In the genomic region with DNA sequence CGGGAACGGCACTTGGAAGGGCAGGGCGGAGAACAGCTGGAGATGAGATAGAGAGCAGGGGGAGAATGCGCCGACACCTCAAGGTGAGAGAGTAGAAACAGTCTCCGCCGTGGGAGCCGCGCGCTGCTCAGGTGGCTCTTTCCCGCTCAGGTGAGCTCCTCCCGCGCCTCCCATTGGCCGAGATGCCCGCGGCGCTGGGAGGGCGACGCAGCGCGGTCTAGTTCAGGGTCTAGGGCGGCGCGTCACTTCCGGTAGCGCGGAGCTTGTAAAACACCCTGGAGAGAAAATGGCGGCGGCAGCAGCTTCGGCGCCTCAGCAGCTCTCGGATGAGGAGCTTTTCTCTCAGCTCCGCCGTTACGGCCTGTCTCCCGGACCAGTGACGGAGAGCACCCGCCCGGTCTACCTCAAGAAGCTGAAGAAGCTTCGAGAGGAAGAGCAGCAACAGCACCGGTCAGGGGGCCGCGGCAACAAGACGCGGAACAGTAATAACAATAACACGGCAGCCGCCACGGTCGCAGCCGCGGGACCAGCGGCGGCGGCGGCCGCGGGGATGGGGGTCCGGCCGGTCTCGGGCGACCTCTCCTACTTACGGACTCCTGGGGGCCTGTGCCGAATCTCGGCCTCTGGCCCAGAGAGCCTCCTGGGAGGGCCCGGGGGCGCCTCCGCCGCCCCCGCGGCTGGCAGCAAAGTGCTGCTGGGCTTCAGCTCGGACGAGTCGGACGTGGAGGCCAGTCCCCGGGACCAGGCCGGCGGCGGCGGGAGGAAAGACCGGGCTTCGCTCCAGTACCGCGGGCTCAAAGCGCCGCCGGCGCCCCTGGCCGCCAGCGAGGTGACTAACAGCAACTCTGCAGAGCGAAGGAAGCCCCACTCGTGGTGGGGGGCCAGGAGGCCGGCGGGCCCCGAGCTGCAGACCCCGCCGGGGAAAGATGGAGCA, we compare ENCODE assay signal across 1 cellular context.
TF ChIP-seq lines count a peak whose summit lies in the region.

A gene (plus strand): TSS at position 273 of the 934 bp plus-strand sequence. CDS start 14 bp downstream, at position 287.

TF ChIP-seq in K562, 482 proteins besides CTCF, POLR2A, EP300 and RAD21 (continued from another document and continues in another):
- no peak for TF ChIP-seq NFXL1 (CRISPR knock-in tag; IDR thresholded peaks at IDR 0.05)
- TF ChIP-seq SMAD1 (IDR thresholded peaks at IDR 0.05; ENCODE audit: low read depth, low read length, partially characterized antibody): peak; percentile 55
- TF ChIP-seq BRD9 (IDR thresholded peaks at IDR 0.05; ENCODE audit: low read depth, partially characterized antibody): peak; percentile 20
- TF ChIP-seq ZNF408 (CRISPR knock-in tag; IDR thresholded peaks at IDR 0.05; ENCODE audit: low read depth): no peak
- TF ChIP-seq, protein P1, sequence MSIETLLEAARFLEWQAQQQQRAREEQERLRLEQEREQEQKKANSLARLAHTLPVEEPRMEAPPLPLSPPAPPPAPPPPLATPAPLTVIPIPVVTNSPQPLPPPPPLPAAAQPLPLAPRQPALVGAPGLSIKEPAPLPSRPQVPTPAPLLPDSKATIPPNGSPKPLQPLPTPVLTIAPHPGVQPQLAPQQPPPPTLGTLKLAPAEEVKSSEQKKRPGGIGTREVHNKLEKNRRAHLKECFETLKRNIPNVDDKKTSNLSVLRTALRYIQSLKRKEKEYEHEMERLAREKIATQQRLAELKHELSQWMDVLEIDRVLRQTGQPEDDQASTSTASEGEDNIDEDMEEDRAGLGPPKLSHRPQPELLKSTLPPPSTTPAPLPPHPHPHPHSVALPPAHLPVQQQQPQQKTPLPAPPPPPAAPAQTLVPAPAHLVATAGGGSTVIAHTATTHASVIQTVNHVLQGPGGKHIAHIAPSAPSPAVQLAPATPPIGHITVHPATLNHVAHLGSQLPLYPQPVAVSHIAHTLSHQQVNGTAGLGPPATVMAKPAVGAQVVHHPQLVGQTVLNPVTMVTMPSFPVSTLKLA (conservative IDR thresholded peaks at IDR 0.05): peak in 1 of 2 experiments; percentile 66; a peak in 1 of 4 replicates
- TF ChIP-seq, protein P2, sequence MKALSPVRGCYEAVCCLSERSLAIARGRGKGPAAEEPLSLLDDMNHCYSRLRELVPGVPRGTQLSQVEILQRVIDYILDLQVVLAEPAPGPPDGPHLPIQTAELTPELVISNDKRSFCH (CRISPR knock-in tag; IDR thresholded peaks at IDR 0.05): no peak
- TF ChIP-seq, protein P2 (tag; IDR thresholded peaks at IDR 0.05): no peak; the same call in 1 of the 2 replicates
- TF ChIP-seq GABPA (tag; conservative IDR thresholded peaks at IDR 0.05; ENCODE audit: low read depth): peak; percentile 94
- no peak for TF ChIP-seq ZBTB8A (IDR thresholded peaks at IDR 0.05; ENCODE audit: partially characterized antibody)
- TF ChIP-seq ZNF445 (CRISPR knock-in tag; IDR thresholded peaks at IDR 0.05; ENCODE audit: low read depth): no peak
- TF ChIP-seq TEAD1 (CRISPR knock-in tag; IDR thresholded peaks at IDR 0.05): peak in 1 of 2 experiments; percentile 93; a peak in 2 of 4 replicates
- TF ChIP-seq RB1 (IDR thresholded peaks at IDR 0.05; ENCODE audit: low read depth): peak; percentile 92; the same call in 1 of the 2 replicates
- TF ChIP-seq, protein P3, sequence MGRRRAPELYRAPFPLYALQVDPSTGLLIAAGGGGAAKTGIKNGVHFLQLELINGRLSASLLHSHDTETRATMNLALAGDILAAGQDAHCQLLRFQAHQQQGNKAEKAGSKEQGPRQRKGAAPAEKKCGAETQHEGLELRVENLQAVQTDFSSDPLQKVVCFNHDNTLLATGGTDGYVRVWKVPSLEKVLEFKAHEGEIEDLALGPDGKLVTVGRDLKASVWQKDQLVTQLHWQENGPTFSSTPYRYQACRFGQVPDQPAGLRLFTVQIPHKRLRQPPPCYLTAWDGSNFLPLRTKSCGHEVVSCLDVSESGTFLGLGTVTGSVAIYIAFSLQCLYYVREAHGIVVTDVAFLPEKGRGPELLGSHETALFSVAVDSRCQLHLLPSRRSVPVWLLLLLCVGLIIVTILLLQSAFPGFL (CRISPR knock-in tag; IDR thresholded peaks at IDR 0.05): peak; percentile 62; the same call in 1 of the 2 replicates
- TF ChIP-seq SAP30 (IDR thresholded peaks at IDR 0.05; ENCODE audit: borderline replicate concordance, insufficient read depth, low read depth, low read length, poor library complexity, severe bottlenecking): no peak
- TF ChIP-seq ZNF124 (CRISPR knock-in tag; IDR thresholded peaks at IDR 0.05): no peak
- peak; percentile 98 for TF ChIP-seq CREM (IDR thresholded peaks at IDR 0.05; ENCODE audit: low read depth)
- TF ChIP-seq SMARCB1 (IDR thresholded peaks at IDR 0.05; ENCODE audit: insufficient read length, low read depth): no peak
- TF ChIP-seq, protein P4, sequence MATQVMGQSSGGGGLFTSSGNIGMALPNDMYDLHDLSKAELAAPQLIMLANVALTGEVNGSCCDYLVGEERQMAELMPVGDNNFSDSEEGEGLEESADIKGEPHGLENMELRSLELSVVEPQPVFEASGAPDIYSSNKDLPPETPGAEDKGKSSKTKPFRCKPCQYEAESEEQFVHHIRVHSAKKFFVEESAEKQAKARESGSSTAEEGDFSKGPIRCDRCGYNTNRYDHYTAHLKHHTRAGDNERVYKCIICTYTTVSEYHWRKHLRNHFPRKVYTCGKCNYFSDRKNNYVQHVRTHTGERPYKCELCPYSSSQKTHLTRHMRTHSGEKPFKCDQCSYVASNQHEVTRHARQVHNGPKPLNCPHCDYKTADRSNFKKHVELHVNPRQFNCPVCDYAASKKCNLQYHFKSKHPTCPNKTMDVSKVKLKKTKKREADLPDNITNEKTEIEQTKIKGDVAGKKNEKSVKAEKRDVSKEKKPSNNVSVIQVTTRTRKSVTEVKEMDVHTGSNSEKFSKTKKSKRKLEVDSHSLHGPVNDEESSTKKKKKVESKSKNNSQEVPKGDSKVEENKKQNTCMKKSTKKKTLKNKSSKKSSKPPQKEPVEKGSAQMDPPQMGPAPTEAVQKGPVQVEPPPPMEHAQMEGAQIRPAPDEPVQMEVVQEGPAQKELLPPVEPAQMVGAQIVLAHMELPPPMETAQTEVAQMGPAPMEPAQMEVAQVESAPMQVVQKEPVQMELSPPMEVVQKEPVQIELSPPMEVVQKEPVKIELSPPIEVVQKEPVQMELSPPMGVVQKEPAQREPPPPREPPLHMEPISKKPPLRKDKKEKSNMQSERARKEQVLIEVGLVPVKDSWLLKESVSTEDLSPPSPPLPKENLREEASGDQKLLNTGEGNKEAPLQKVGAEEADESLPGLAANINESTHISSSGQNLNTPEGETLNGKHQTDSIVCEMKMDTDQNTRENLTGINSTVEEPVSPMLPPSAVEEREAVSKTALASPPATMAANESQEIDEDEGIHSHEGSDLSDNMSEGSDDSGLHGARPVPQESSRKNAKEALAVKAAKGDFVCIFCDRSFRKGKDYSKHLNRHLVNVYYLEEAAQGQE (CRISPR knock-in tag; IDR thresholded peaks at IDR 0.05; ENCODE audit: low read depth): 0 out of 2 replicates have a peak, but pooled peaks have one; percentile 69
- peak; percentile 42; the same call in 1 of the 2 replicates for TF ChIP-seq NFIC (IDR thresholded peaks at IDR 0.05)
- TF ChIP-seq ZNF316 (IDR thresholded peaks at IDR 0.05): no peak
- TF ChIP-seq, protein P5, sequence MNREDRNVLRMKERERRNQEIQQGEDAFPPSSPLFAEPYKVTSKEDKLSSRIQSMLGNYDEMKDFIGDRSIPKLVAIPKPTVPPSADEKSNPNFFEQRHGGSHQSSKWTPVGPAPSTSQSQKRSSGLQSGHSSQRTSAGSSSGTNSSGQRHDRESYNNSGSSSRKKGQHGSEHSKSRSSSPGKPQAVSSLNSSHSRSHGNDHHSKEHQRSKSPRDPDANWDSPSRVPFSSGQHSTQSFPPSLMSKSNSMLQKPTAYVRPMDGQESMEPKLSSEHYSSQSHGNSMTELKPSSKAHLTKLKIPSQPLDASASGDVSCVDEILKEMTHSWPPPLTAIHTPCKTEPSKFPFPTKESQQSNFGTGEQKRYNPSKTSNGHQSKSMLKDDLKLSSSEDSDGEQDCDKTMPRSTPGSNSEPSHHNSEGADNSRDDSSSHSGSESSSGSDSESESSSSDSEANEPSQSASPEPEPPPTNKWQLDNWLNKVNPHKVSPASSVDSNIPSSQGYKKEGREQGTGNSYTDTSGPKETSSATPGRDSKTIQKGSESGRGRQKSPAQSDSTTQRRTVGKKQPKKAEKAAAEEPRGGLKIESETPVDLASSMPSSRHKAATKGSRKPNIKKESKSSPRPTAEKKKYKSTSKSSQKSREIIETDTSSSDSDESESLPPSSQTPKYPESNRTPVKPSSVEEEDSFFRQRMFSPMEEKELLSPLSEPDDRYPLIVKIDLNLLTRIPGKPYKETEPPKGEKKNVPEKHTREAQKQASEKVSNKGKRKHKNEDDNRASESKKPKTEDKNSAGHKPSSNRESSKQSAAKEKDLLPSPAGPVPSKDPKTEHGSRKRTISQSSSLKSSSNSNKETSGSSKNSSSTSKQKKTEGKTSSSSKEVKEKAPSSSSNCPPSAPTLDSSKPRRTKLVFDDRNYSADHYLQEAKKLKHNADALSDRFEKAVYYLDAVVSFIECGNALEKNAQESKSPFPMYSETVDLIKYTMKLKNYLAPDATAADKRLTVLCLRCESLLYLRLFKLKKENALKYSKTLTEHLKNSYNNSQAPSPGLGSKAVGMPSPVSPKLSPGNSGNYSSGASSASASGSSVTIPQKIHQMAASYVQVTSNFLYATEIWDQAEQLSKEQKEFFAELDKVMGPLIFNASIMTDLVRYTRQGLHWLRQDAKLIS (CRISPR knock-in tag; IDR thresholded peaks at IDR 0.05): peak; percentile 82; the same call in 1 of the 2 replicates
- TF ChIP-seq CHD2 (IDR thresholded peaks at IDR 0.05; ENCODE audit: low read depth, low read length): 0 out of 2 replicates have a peak, but pooled peaks have one; percentile 14
- TF ChIP-seq SOX6 (IDR thresholded peaks at IDR 0.05): peak; percentile 34; the same call in 1 of the 2 replicates
- TF ChIP-seq, protein P6, sequence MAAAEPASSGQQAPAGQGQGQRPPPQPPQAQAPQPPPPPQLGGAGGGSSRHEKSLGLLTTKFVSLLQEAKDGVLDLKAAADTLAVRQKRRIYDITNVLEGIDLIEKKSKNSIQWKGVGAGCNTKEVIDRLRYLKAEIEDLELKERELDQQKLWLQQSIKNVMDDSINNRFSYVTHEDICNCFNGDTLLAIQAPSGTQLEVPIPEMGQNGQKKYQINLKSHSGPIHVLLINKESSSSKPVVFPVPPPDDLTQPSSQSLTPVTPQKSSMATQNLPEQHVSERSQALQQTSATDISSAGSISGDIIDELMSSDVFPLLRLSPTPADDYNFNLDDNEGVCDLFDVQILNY (CRISPR knock-in tag; IDR thresholded peaks at IDR 0.05): 0 out of 2 replicates have a peak, but pooled peaks have one; percentile 52
- TF ChIP-seq MAZ (CRISPR knock-in tag; conservative IDR thresholded peaks at IDR 0.05 in 1 of 2, IDR thresholded peaks at IDR 0.05 in 1 of 2): peak in 1 of 2 experiments; percentile 74; a peak in 3 of 4 replicates
- peak; percentile 16 for TF ChIP-seq RBM22 (IDR thresholded peaks at IDR 0.05; ENCODE audit: low read depth, low read length, poor library complexity, severe bottlenecking)
- no peak for TF ChIP-seq SRSF9 (IDR thresholded peaks at IDR 0.05; ENCODE audit: borderline replicate concordance, low read depth, low read length)
- no peak for TF ChIP-seq ZNF232 (CRISPR knock-in tag; IDR thresholded peaks at IDR 0.05)
- peak; percentile 65 for TF ChIP-seq MBD2 (IDR thresholded peaks at IDR 0.05; ENCODE audit: borderline replicate concordance, low read depth)
- TF ChIP-seq, protein P7, sequence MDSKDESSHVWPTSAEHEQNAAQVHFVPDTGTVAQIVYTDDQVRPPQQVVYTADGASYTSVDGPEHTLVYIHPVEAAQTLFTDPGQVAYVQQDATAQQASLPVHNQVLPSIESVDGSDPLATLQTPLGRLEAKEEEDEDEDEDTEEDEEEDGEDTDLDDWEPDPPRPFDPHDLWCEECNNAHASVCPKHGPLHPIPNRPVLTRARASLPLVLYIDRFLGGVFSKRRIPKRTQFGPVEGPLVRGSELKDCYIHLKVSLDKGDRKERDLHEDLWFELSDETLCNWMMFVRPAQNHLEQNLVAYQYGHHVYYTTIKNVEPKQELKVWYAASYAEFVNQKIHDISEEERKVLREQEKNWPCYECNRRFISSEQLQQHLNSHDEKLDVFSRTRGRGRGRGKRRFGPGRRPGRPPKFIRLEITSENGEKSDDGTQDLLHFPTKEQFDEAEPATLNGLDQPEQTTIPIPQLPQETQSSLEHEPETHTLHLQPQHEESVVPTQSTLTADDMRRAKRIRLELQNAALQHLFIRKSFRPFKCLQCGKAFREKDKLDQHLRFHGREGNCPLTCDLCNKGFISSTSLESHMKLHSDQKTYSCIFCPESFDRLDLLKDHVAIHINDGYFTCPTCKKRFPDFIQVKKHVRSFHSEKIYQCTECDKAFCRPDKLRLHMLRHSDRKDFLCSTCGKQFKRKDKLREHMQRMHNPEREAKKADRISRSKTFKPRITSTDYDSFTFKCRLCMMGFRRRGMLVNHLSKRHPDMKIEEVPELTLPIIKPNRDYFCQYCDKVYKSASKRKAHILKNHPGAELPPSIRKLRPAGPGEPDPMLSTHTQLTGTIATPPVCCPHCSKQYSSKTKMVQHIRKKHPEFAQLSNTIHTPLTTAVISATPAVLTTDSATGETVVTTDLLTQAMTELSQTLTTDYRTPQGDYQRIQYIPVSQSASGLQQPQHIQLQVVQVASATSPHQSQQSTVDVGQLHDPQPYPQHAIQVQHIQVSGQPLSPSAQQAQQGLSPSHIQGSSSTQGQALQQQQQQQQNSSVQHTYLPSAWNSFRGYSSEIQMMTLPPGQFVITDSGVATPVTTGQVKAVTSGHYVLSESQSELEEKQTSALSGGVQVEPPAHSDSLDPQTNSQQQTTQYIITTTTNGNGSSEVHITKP (IDR thresholded peaks at IDR 0.05; ENCODE audit: partially characterized antibody): peak; percentile 56
- TF ChIP-seq, protein P8, sequence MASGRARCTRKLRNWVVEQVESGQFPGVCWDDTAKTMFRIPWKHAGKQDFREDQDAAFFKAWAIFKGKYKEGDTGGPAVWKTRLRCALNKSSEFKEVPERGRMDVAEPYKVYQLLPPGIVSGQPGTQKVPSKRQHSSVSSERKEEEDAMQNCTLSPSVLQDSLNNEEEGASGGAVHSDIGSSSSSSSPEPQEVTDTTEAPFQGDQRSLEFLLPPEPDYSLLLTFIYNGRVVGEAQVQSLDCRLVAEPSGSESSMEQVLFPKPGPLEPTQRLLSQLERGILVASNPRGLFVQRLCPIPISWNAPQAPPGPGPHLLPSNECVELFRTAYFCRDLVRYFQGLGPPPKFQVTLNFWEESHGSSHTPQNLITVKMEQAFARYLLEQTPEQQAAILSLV (tag; IDR thresholded peaks at IDR 0.05): no peak
- TF ChIP-seq, protein P9, sequence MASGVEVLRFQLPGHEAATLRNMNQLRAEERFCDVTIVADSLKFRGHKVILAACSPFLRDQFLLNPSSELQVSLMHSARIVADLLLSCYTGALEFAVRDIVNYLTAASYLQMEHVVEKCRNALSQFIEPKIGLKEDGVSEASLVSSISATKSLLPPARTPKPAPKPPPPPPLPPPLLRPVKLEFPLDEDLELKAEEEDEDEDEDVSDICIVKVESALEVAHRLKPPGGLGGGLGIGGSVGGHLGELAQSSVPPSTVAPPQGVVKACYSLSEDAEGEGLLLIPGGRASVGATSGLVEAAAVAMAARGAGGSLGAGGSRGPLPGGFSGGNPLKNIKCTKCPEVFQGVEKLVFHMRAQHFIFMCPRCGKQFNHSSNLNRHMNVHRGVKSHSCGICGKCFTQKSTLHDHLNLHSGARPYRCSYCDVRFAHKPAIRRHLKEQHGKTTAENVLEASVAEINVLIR (CRISPR knock-in tag; IDR thresholded peaks at IDR 0.05): peak; percentile 86
- TF ChIP-seq GTF2F1 (IDR thresholded peaks at IDR 0.05; ENCODE audit: low read depth, low read length): peak; percentile 40; the same call in 1 of the 2 replicates
- TF ChIP-seq HCFC1 (IDR thresholded peaks at IDR 0.05; ENCODE audit: low read depth, low read length): peak; percentile 69
- 0 out of 2 replicates have a peak, but pooled peaks have one; percentile 16 for TF ChIP-seq ZFPM2 (CRISPR knock-in tag; IDR thresholded peaks at IDR 0.05)
- no peak for TF ChIP-seq FUS (optimal IDR thresholded peaks at IDR 0.05; ENCODE audit: low read depth, low read length)
- peak; percentile 23 for TF ChIP-seq NEUROD1 (IDR thresholded peaks at IDR 0.05; ENCODE audit: borderline replicate concordance, low read depth, low read length, partially characterized antibody)
- no peak for TF ChIP-seq ZSCAN32 (CRISPR knock-in tag; IDR thresholded peaks at IDR 0.05)
